Comparison of ENCODE assay signal across 29 cellular contexts in genomic region chr5:146640285-146640896, GRCh38.
DNase-seq lines count a peak whose midpoint lies in the region; ATAC-seq and TF ChIP-seq lines count a peak whose summit lies in the region.
"Had no signal": no experiment of that assay in that cellular context is flagged by ENCODE, and none has a peak within 500 bp of the region (broad histone marks: within the 10 kb centered on the region; RNA-seq: fewer than 3 reads in every experiment).

No MANE protein-coding gene starts in this region.

- intact Hi-C loops in PC-3 (cut with micrococcal nuclease): no loop called here
- intact Hi-C loops in dorsolateral prefrontal cortex (cut with DNase I): loop anchor here (10.0 kb wide), 2 partner anchors 234 to 304 kb away; partner anchors contain the start of gene PPP2R2B (in 1 of the 2)
- intact Hi-C loops in CD4-positive, alpha-beta T cell (cut with DNase I, micrococcal nuclease): no loop called here

- no peaks in the 10 kb centered on the region for H3K79me2 ChIP-seq in PC-3 (ENCODE audit: low read length)
- no peaks in the 10 kb centered on the region for H3K79me2 ChIP-seq in neural progenitor cell (ENCODE audit: low read depth)

- DNase-seq in DMS53 treated with DMSO at 0.1 percent for 48 hours (lab: John Stamatoyannopoulos, UW; ENCODE audit: unreplicated experiment) (peak; percentile 6), PC-3 (peak; percentile 11), dorsolateral prefrontal cortex (peak in 4 of 10 donors; percentile 10 to 49 (median 44)), neural progenitor cell (ENCODE audit: low spot score) (no peak), AML-193 (lab: John Stamatoyannopoulos, UW) (no peak), epidermal melanocyte (ENCODE audit: insufficient read length, low spot score) (no peak)
- no peak for DNase-seq in CD4-positive, alpha-beta T cell
- DNase-seq: activated B cell treated with CpG ODN at 0.5 μM for 24 hours; activated CD4-positive, alpha-beta T cell treated with anti-CD3 and anti-CD28 coated beads, Interleukin-2, amount 10 ng/mL, durations not matched to agents 7 days and 5 days; amniotic stem cell; DMS79 treated with DMSO at 0.1 percent for 48 hours; effector CD8-positive, alpha-beta T cell; GDM1; HCEC 1CT; naive B cell; NCI-H187 treated with DMSO at 0.1 percent for 48 hours; NCI-H226; RPMI8226; sigmoid colon; stimulated activated CD4-positive, alpha-beta T cell treated with anti-CD3 and anti-CD28 coated beads, Interleukin-12 subunit alpha, Interleukin-12 subunit beta, amount 100 ng/mL, for 4 hours; stimulated activated CD4-positive, alpha-beta T cell treated with anti-CD3 and anti-CD28 coated beads, Interleukin-2, amount 100 ng/mL, for 48 hours; stomach; T-cell; thyroid gland had no signal

- peaks cover 73% of the 10 kb centered on the region for H3K27me3 ChIP-seq in PC-3 (ENCODE audit: low read length)
- H3K27me3 ChIP-seq in dorsolateral prefrontal cortex: no peaks in the 10 kb centered on the region
- no peaks in the 10 kb centered on the region for H3K27me3 ChIP-seq in neural progenitor cell
- H3K27me3 ChIP-seq in CD4-positive, alpha-beta T cell (ENCODE audit: control insufficient read depth, insufficient read depth, low read length): no peaks in the 10 kb centered on the region
- H3K27me3 ChIP-seq: breast epithelium, sigmoid colon, stomach, thyroid gland had no signal

- H3K4me1 ChIP-seq in PC-3 (ENCODE audit: insufficient read depth, low read length): no peaks in the 10 kb centered on the region
- peaks cover 25% of the 10 kb centered on the region for H3K4me1 ChIP-seq in neural progenitor cell
- H3K4me1 ChIP-seq: breast epithelium, sigmoid colon, stomach, thyroid gland had no signal

- POLR2A ChIA-PET in PC-3 (lab: Charles Lee; ENCODE audit: unreplicated experiment): interaction anchor here (0.5 kb wide), 1 partner anchor 105 kb away, joined by 16 read pairs; no protein-coding TSS in a partner anchor
- POLR2A ChIA-PET in CD4-positive, alpha-beta T cell (lab: Charles Lee): no interaction called here

- H3K27ac Mint-ChIP-seq in neural progenitor cell: no peak overlapping the region
- no peak overlapping the region for H3K27ac Mint-ChIP-seq in CD4-positive, alpha-beta T cell
- H3K27ac Mint-ChIP-seq: activated B cell treated with CpG ODN at 0.5 μM for 24 hours; activated CD4-positive, alpha-beta T cell treated with anti-CD3 and anti-CD28 coated beads, Interleukin-2, amount 10 ng/mL, durations not matched to agents 7 days and 5 days; activated naive CD4-positive, alpha-beta T cell treated with anti-CD3 and anti-CD28 coated beads, Interleukin-2, amount 50 U/mL, for 24 hours; naive B cell; progenitor cell of endocrine pancreas; T-cell had no signal

- H4K20me1 ChIP-seq in PC-3 (ENCODE audit: low read length) (no peaks in the 10 kb centered on the region), neural progenitor cell (ENCODE audit: low read depth) (peaks cover 4% of the 10 kb centered on the region)

- no peaks in the 10 kb centered on the region for H3F3A ChIP-seq in PC-3 (ENCODE audit: low read length, unreplicated experiment)
- H3F3A ChIP-seq in neural progenitor cell (ENCODE audit: low read depth): peaks cover 5% of the 10 kb centered on the region

- H3K27ac ChIP-seq in PC-3 (ENCODE audit: low read length) (no peak overlapping the region), dorsolateral prefrontal cortex (peak overlapping the region in 49 of 59 donors; percentile 20 to 83 (median 66)), neural progenitor cell (no peak overlapping the region)
- no peak overlapping the region for H3K27ac ChIP-seq in CD4-positive, alpha-beta T cell (ENCODE audit: low read depth, low read length)
- H3K27ac ChIP-seq: breast epithelium, C4-2B, epithelial cell of prostate, sigmoid colon, stomach, thyroid gland had no signal

- ATAC-seq in PC-3: peak; percentile 43; the same call in 1 of the 2 replicates
- ATAC-seq in CD4-positive, alpha-beta T cell (ENCODE audit: poor library complexity): no peak
- ATAC-seq: T-cell had no signal

- H3K9me3 Mint-ChIP-seq in neural progenitor cell: no peaks in the 10 kb centered on the region
- H3K9me3 Mint-ChIP-seq in CD4-positive, alpha-beta T cell: no peaks in the 10 kb centered on the region
- H3K9me3 Mint-ChIP-seq: activated B cell treated with CpG ODN at 0.5 μM for 24 hours; activated CD4-positive, alpha-beta T cell treated with anti-CD3 and anti-CD28 coated beads, Interleukin-2, amount 10 ng/mL, durations not matched to agents 7 days and 5 days; activated naive CD4-positive, alpha-beta T cell treated with anti-CD3 and anti-CD28 coated beads, Interleukin-2, amount 50 U/mL, for 24 hours; T-cell had no signal

- H3K4me3 Mint-ChIP-seq in neural progenitor cell: no peak overlapping the region
- no peak overlapping the region for H3K4me3 Mint-ChIP-seq in CD4-positive, alpha-beta T cell
- H3K4me3 Mint-ChIP-seq: activated B cell treated with CpG ODN at 0.5 μM for 24 hours; activated CD4-positive, alpha-beta T cell treated with anti-CD3 and anti-CD28 coated beads, Interleukin-2, amount 10 ng/mL, durations not matched to agents 7 days and 5 days; activated naive CD4-positive, alpha-beta T cell treated with anti-CD3 and anti-CD28 coated beads, Interleukin-2, amount 50 U/mL, for 24 hours; naive B cell; T-cell had no signal

- no peak overlapping the region for H2AFZ ChIP-seq in PC-3 (ENCODE audit: low read length)
- H2AFZ ChIP-seq in neural progenitor cell (replicated peaks): no peak overlapping the region

- H3K4me1 Mint-ChIP-seq in neural progenitor cell: peaks cover 24% of the 10 kb centered on the region
- no peaks in the 10 kb centered on the region for H3K4me1 Mint-ChIP-seq in CD4-positive, alpha-beta T cell (ENCODE audit: low read depth)
- H3K4me1 Mint-ChIP-seq: activated B cell treated with CpG ODN at 0.5 μM for 24 hours; activated CD4-positive, alpha-beta T cell treated with anti-CD3 and anti-CD28 coated beads, Interleukin-2, amount 10 ng/mL, durations not matched to agents 7 days and 5 days; activated naive CD4-positive, alpha-beta T cell treated with anti-CD3 and anti-CD28 coated beads, Interleukin-2, amount 50 U/mL, for 24 hours; naive B cell; T-cell had no signal

- H3K9ac ChIP-seq in PC-3 (ENCODE audit: low read length) (no peak overlapping the region), neural progenitor cell (no peak overlapping the region)

- H3K4me3 ChIP-seq in PC-3 (ENCODE audit: low read length) (no peak overlapping the region), dorsolateral prefrontal cortex (no peak overlapping the region), neural progenitor cell (no peak overlapping the region)
- H3K4me3 ChIP-seq: breast epithelium, sigmoid colon, stomach, thyroid gland had no signal

- H3K4me2 ChIP-seq in PC-3 (ENCODE audit: low read length) (no peak overlapping the region), neural progenitor cell (peak overlapping the region; percentile 39)

- no TSS peak for BruUV-seq in PC-3 (replicated peaks; lab: Mats Ljungman, UMichigan)

- no peaks in the 10 kb centered on the region for H3K36me3 ChIP-seq in PC-3 (ENCODE audit: low read depth, low read length)
- H3K36me3 ChIP-seq in neural progenitor cell: no peaks in the 10 kb centered on the region
- H3K36me3 ChIP-seq: breast epithelium, sigmoid colon, stomach, thyroid gland had no signal

- H3K9me3 ChIP-seq in PC-3 (ENCODE audit: low read length): no peaks in the 10 kb centered on the region
- H3K9me3 ChIP-seq in neural progenitor cell (ENCODE audit: low read depth): no peaks in the 10 kb centered on the region
- H3K9me3 ChIP-seq in CD4-positive, alpha-beta T cell (ENCODE audit: control insufficient read depth, low read length): no peaks in the 10 kb centered on the region
- H3K9me3 ChIP-seq: breast epithelium, sigmoid colon, stomach, thyroid gland had no signal

- no peak for TF ChIP-seq CTCF in PC-3 (conservative IDR thresholded peaks at IDR 0.05; ENCODE audit: low read depth, low read length)
- no peak for TF ChIP-seq CTCF in dorsolateral prefrontal cortex (IDR thresholded peaks at IDR 0.05 in 54 of 56, conservative IDR thresholded peaks at IDR 0.05 in 2 of 56; ENCODE audit: low read depth in 1 of 56, partially characterized antibody in 56 of 56)
- no peak for TF ChIP-seq CTCF in neural progenitor cell (IDR thresholded peaks at IDR 0.05)
- no peak for TF ChIP-seq CTCF in CD4-positive, alpha-beta T cell (IDR thresholded peaks at IDR 0.05)

- no peaks in the 10 kb centered on the region for H3K9me2 ChIP-seq in PC-3 (replicated peaks; ENCODE audit: low read length)

- H3K36me3 Mint-ChIP-seq in neural progenitor cell: no peaks in the 10 kb centered on the region
- H3K36me3 Mint-ChIP-seq in CD4-positive, alpha-beta T cell (ENCODE audit: low read depth): no peaks in the 10 kb centered on the region
- H3K36me3 Mint-ChIP-seq: activated naive CD4-positive, alpha-beta T cell treated with anti-CD3 and anti-CD28 coated beads, Interleukin-2, amount 50 U/mL, for 24 hours; naive B cell had no signal

- CTCF ChIA-PET in PC-3 (lab: Charles Lee): no interaction called here
- CTCF ChIA-PET in CD4-positive, alpha-beta T cell (lab: Charles Lee): no interaction called here

- no peaks in the 10 kb centered on the region for H3K27me3 Mint-ChIP-seq in neural progenitor cell (ENCODE audit: insufficient read depth, low read depth)
- H3K27me3 Mint-ChIP-seq in CD4-positive, alpha-beta T cell: no peaks in the 10 kb centered on the region
- H3K27me3 Mint-ChIP-seq: activated B cell treated with CpG ODN at 0.5 μM for 24 hours; activated naive CD4-positive, alpha-beta T cell treated with anti-CD3 and anti-CD28 coated beads, Interleukin-2, amount 50 U/mL, for 24 hours had no signal

Comparison
In these comparisons a context has a peak if more than half of its experiments do, and no peak if none do; other contexts are left out.
1. DNase-seq: peak in DMS53 treated with DMSO at 0.1 percent for 48 hours (single experiment) and PC-3 (single experiment); none in neural progenitor cell (single experiment), AML-193 (0 of 2), CD4-positive, alpha-beta T cell (0 of 10) and epidermal melanocyte (single experiment).
2. H3K27ac ChIP-seq: peak in dorsolateral prefrontal cortex (49 of 59); none in PC-3 (single experiment), neural progenitor cell (single experiment) and CD4-positive, alpha-beta T cell (single experiment).
3. intact Hi-C loops: an anchor here in dorsolateral prefrontal cortex (10.0 kb wide); none called in PC-3 and CD4-positive, alpha-beta T cell.